2 cellular contexts compared by ENCODE assay signal in genomic region chr19:5622465-5623396, GRCh38.
TF ChIP-seq lines count a peak whose summit lies in the region.

TSS of gene SAFB (plus strand) at chr19:5623083. CDS start at chr19:5623206, 123 bp downstream.
TSS of gene SAFB2 (minus strand) at chr19:5622776. CDS start at chr19:5622715, 61 bp downstream.

TF ChIP-seq in HCT116, 20 proteins besides CTCF, POLR2A, EP300 and RAD21 (continued from another document):
- TF ChIP-seq ZBTB33 (IDR thresholded peaks at IDR 0.05; ENCODE audit: extremely low read depth, insufficient replicate concordance, low read length) (no peak), ELF1 (IDR thresholded peaks at IDR 0.05; ENCODE audit: borderline replicate concordance, low read depth) (no peak), ZFX (IDR thresholded peaks at IDR 0.05) (no peak; the same call in 1 of the 2 replicates), SP1 (IDR thresholded peaks at IDR 0.05; ENCODE audit: low read depth) (no peak), CEBPB (IDR thresholded peaks at IDR 0.05; ENCODE audit: low read depth) (no peak), ATF3 (IDR thresholded peaks at IDR 0.05) (no peak), FOSL1 (IDR thresholded peaks at IDR 0.05; ENCODE audit: low read depth) (no peak), SIN3A (IDR thresholded peaks at IDR 0.05; ENCODE audit: low read depth) (peak; percentile 92), JUND (IDR thresholded peaks at IDR 0.05) (no peak), TCF7L2 (IDR thresholded peaks at IDR 0.05; ENCODE audit: borderline replicate concordance, extremely low read depth, insufficient read depth, insufficient read length) (peak; percentile 7), REST (IDR thresholded peaks at IDR 0.05; ENCODE audit: low read depth) (no peak), POLR2AphosphoS5 (IDR thresholded peaks at IDR 0.05; ENCODE audit: low read depth, low read length) (peak; percentile 95), CBX3 (IDR thresholded peaks at IDR 0.05; ENCODE audit: low read depth) (no peak)

TF ChIP-seq in neural cell, 6 proteins besides CTCF, POLR2A, EP300 and RAD21 (continued from another document):
- TF ChIP-seq REST (IDR thresholded peaks at IDR 0.05; ENCODE audit: borderline replicate concordance), result peak; percentile 91
- peak; percentile 88 for TF ChIP-seq MXI1 (conservative IDR thresholded peaks at IDR 0.05; ENCODE audit: poor library complexity, severe bottlenecking)
TF ChIP-seq in neural cell: peak in this region for 4.
